8 cellular contexts compared by ENCODE assay signal in genomic region chr11:119316729-119317591, GRCh38. TPM values are rescaled to one million over a fixed set of nuclear protein-coding genes. Genes with fewer than 3 reads are reported as not detected.
DNase-seq lines count a peak whose midpoint lies in the region; ATAC-seq and TF ChIP-seq lines count a peak whose summit lies in the region.

A gene with protein sequence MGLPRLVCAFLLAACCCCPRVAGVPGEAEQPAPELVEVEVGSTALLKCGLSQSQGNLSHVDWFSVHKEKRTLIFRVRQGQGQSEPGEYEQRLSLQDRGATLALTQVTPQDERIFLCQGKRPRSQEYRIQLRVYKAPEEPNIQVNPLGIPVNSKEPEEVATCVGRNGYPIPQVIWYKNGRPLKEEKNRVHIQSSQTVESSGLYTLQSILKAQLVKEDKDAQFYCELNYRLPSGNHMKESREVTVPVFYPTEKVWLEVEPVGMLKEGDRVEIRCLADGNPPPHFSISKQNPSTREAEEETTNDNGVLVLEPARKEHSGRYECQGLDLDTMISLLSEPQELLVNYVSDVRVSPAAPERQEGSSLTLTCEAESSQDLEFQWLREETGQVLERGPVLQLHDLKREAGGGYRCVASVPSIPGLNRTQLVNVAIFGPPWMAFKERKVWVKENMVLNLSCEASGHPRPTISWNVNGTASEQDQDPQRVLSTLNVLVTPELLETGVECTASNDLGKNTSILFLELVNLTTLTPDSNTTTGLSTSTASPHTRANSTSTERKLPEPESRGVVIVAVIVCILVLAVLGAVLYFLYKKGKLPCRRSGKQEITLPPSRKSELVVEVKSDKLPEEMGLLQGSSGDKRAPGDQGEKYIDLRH (minus strand): TSS chr11:119317130. CDS start chr11:119317101, 29 bp downstream.

- H3K9me3 Mint-ChIP-seq in activated T-cell treated with anti-CD3 and anti-CD28 coated beads, Interleukin-2, amount 50 U/mL, for 24 hours = no peaks in the 10 kb centered on the region
- H3K9me3 Mint-ChIP-seq in endothelial cell (ENCODE audit: unreplicated experiment) = no peaks in the 10 kb centered on the region

- peaks cover 36% of the 10 kb centered on the region for H3K27me3 Mint-ChIP-seq in activated T-cell treated with anti-CD3 and anti-CD28 coated beads, Interleukin-2, amount 50 U/mL, for 24 hours
- H3K27me3 Mint-ChIP-seq in endothelial cell (ENCODE audit: unreplicated experiment) = peaks cover 11% of the 10 kb centered on the region

- H3K36me3 ChIP-seq in mucosa of descending colon (ENCODE audit: low read depth) = no peaks in the 10 kb centered on the region
- H3K36me3 ChIP-seq in upper lobe of right lung = no peaks in the 10 kb centered on the region

- no peak for TF ChIP-seq CTCF in endothelial cell (IDR thresholded peaks at IDR 0.05; ENCODE audit: unreplicated experiment)
- TF ChIP-seq CTCF in mucosa of descending colon (IDR thresholded peaks at IDR 0.05) = no peak
- no peak for TF ChIP-seq CTCF in upper lobe of right lung (IDR thresholded peaks at IDR 0.05)

- H3K27ac ChIP-seq in upper lobe of right lung = peak within 1 kb of the TSS; percentile 87

- DNase-seq in activated T-cell treated with anti-CD3 and anti-CD28 coated beads, Interleukin-2, amount 50 U/mL, for 24 hours = no peak
- DNase-seq in activated T-cell treated with anti-CD3 and anti-CD28 coated beads for 4 hours (no peak), SHP77 treated with DMSO at 0.1 percent for 48 hours (lab: John Stamatoyannopoulos, UW) (peak; percentile 26), endothelial cell (ENCODE audit: low spot score) (peak; percentile 43), mucosa of descending colon (peak in 1 of 3 donors; percentile 42), upper lobe of right lung (no peak)
- DNase-seq in stimulated activated CD4-positive, alpha-beta T cell treated with anti-CD3 and anti-CD28 coated beads, Interleukin-2, amount 100 ng/mL, for 24 hours = no peak

- H3K9me3 ChIP-seq in mucosa of descending colon (no peaks in the 10 kb centered on the region), upper lobe of right lung (no peaks in the 10 kb centered on the region)

- H3K4me1 ChIP-seq in mucosa of descending colon (ENCODE audit: low read depth) (peaks cover 39% of the 10 kb centered on the region), upper lobe of right lung (peaks cover 33% of the 10 kb centered on the region)

- ATAC-seq in mucosa of descending colon (no peak), upper lobe of right lung (peak; percentile 3), HG02588 (IDR thresholded peaks at IDR 0.05; ENCODE audit: unreplicated experiment) (no peak)

- H3K27ac Mint-ChIP-seq in activated T-cell treated with anti-CD3 and anti-CD28 coated beads, Interleukin-2, amount 50 U/mL, for 24 hours = no peak within 1 kb of the TSS
- peak within 1 kb of the TSS; percentile 18 for H3K27ac Mint-ChIP-seq in endothelial cell (ENCODE audit: unreplicated experiment)

- peak within 1 kb of the TSS; percentile 17 for H3K4me3 ChIP-seq in mucosa of descending colon
- H3K4me3 ChIP-seq in upper lobe of right lung = peak within 1 kb of the TSS; percentile 57

- intact Hi-C loops in mucosa of descending colon (cut with DNase I, micrococcal nuclease) = no loop called here
- intact Hi-C loops in upper lobe of right lung (cut with DNase I) = loop anchor here (10.0 kb wide), 1 partner anchor 112 kb away; the partner anchor contains the start of gene CBL

- H3K36me3 Mint-ChIP-seq in activated T-cell treated with anti-CD3 and anti-CD28 coated beads, Interleukin-2, amount 50 U/mL, for 24 hours (ENCODE audit: low read depth) = no peaks in the 10 kb centered on the region
- H3K36me3 Mint-ChIP-seq in endothelial cell (ENCODE audit: low read depth, unreplicated experiment) = no peaks in the 10 kb centered on the region

- H3K4me1 Mint-ChIP-seq in activated T-cell treated with anti-CD3 and anti-CD28 coated beads, Interleukin-2, amount 50 U/mL, for 24 hours (ENCODE audit: low read depth) = peaks cover 34% of the 10 kb centered on the region
- H3K4me1 Mint-ChIP-seq in endothelial cell (ENCODE audit: unreplicated experiment) = peaks cover 21% of the 10 kb centered on the region

- H3K4me3 Mint-ChIP-seq in activated T-cell treated with anti-CD3 and anti-CD28 coated beads, Interleukin-2, amount 50 U/mL, for 24 hours = peak within 1 kb of the TSS; percentile 75
- H3K4me3 Mint-ChIP-seq in endothelial cell (ENCODE audit: unreplicated experiment) = peak within 1 kb of the TSS; percentile 80

- H3K27me3 ChIP-seq in upper lobe of right lung = peaks cover 26% of the 10 kb centered on the region

RNA-seq across cellular contexts. Expression of the gene that starts here (rescaled TPM):
- total RNA-seq in endothelial cell (ENCODE audit: unreplicated experiment) (78.3 TPM), mucosa of descending colon (100 to 1,000 TPM in 1 of 3 donors, 10 to 100 TPM in 1, 1 to 10 TPM in 1; 9.7 to 186 (median 32.5) TPM), upper lobe of right lung (134 TPM)

Comparison
In these comparisons a context has a peak if more than half of its experiments do, and no peak if none do; other contexts are left out.
1. DNase-seq: peak in SHP77 treated with DMSO at 0.1 percent for 48 hours (single experiment) and endothelial cell (single experiment); none in activated T-cell treated with anti-CD3 and anti-CD28 coated beads, Interleukin-2, amount 50 U/mL, for 24 hours (single experiment), activated T-cell treated with anti-CD3 and anti-CD28 coated beads for 4 hours (single experiment), upper lobe of right lung (single experiment) and stimulated activated CD4-positive, alpha-beta T cell treated with anti-CD3 and anti-CD28 coated beads, Interleukin-2, amount 100 ng/mL, for 24 hours (0 of 2).